Comparison of ENCODE assay signal across 1 cellular context in the genomic region with DNA sequence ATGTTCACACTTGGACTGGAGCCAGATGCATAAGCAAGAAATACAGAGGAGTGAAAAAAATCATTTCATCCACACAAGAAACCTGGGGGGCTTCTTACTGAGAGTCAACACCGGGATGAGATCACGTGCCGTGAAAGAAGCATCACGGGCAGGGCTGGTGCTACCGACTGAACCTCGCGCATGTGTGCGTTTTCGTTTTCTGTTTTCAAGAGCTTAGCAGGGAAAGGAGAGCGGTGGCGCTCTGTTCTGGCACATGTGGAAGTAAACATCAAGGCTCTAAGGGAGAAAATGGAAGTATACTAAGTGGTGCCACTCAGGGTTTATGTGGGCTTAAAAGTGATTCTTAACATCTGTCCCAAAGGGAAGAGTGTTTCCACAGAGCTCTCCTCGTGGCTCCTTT.
TF ChIP-seq lines count a peak whose summit lies in the region.

No MANE protein-coding gene starts in this region.

TF ChIP-seq in IMR-90, 13 proteins besides CTCF, POLR2A, EP300 and RAD21:
- TF ChIP-seq, protein P1, sequence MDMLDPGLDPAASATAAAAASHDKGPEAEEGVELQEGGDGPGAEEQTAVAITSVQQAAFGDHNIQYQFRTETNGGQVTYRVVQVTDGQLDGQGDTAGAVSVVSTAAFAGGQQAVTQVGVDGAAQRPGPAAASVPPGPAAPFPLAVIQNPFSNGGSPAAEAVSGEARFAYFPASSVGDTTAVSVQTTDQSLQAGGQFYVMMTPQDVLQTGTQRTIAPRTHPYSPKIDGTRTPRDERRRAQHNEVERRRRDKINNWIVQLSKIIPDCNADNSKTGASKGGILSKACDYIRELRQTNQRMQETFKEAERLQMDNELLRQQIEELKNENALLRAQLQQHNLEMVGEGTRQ (IDR thresholded peaks at IDR 0.05; ENCODE audit: low read depth, low read length): no peak
- no peak for TF ChIP-seq ELK1 (IDR thresholded peaks at IDR 0.05; ENCODE audit: borderline replicate concordance, low read depth, low read length)
- TF ChIP-seq BHLHE40 (IDR thresholded peaks at IDR 0.05; ENCODE audit: low read depth, low read length): no peak
- TF ChIP-seq SMC3 (IDR thresholded peaks at IDR 0.05; ENCODE audit: low read depth, low read length): no peak
- no peak for TF ChIP-seq RCOR1 (IDR thresholded peaks at IDR 0.05; ENCODE audit: insufficient replicate concordance, low read length)
- TF ChIP-seq CEBPB (IDR thresholded peaks at IDR 0.05; ENCODE audit: low read depth, low read length): no peak
- no peak for TF ChIP-seq CHD1 (IDR thresholded peaks at IDR 0.05; ENCODE audit: low read depth, low read length)
- TF ChIP-seq MAFK (IDR thresholded peaks at IDR 0.05; ENCODE audit: low read depth, low read length): no peak
- TF ChIP-seq MXI1 (IDR thresholded peaks at IDR 0.05; ENCODE audit: borderline replicate concordance, low read depth, low read length): no peak
- TF ChIP-seq MAZ (IDR thresholded peaks at IDR 0.05; ENCODE audit: borderline replicate concordance, low read depth, low read length): no peak
- no peak for TF ChIP-seq RFX5 (IDR thresholded peaks at IDR 0.05; ENCODE audit: low read depth, low read length)
- no peak for TF ChIP-seq FOS (IDR thresholded peaks at IDR 0.05; ENCODE audit: low read depth, low read length)
- TF ChIP-seq NFE2L2 (IDR thresholded peaks at IDR 0.05; ENCODE audit: low read depth, low read length): no peak
